Comparison of ENCODE assay signal across 31 cellular contexts in genomic region chr19:47901370-47901769, GRCh38. TPM values are rescaled to one million over a fixed set of nuclear protein-coding genes. Genes with fewer than 3 reads are reported as not detected.
"Had no signal": no experiment of that assay in that cellular context is flagged by ENCODE, and none has a peak within 500 bp of the region (broad histone marks: within the 10 kb centered on the region; RNA-seq: fewer than 3 reads in every experiment).

No MANE protein-coding gene starts in this region.

- H2AFZ ChIP-seq: hepatocyte had no signal

- H3K9me3 ChIP-seq: gastroesophageal sphincter, pancreas, thoracic aorta, upper lobe of right lung, uterus had no signal

- FAIRE-seq: endothelial cell of umbilical vein, kidney, pancreas had no signal

- H3K36me3 ChIP-seq: esophagus muscularis mucosa, gastroesophageal sphincter, heart left ventricle, left lung, pancreas, thoracic aorta, tibial nerve, upper lobe of right lung, uterus had no signal

- H3K79me2 ChIP-seq: hepatocyte had no signal

- DNase-seq: dermis blood vessel endothelial cell; effector memory CD4-positive, alpha-beta T cell; foreskin keratinocyte; heart left ventricle; kidney; left lung; natural killer cell; occipital lobe; stimulated activated CD4-positive, alpha-beta T cell treated with anti-CD3 and anti-CD28 coated beads, Interleukin-2, amount 100 ng/mL, for 24 hours; stimulated activated CD4-positive, alpha-beta T cell treated with anti-CD3 and anti-CD28 coated beads, Interleukin-4, amount 100 ng/mL, for 24 hours; stimulated activated naive CD8-positive, alpha-beta T cell treated with anti-CD3 and anti-CD28 coated beads, Interleukin-15, Interleukin-2, amounts not matched to agents 100 U/mL and 50 U/mL, for 24 hours; substantia nigra; upper lobe of right lung; uterus had no signal

- ATAC-seq: foreskin keratinocyte; gastroesophageal sphincter; heart left ventricle; left lung; natural killer cell; pancreas; sciatic nerve; stimulated activated effector memory CD8-positive, alpha-beta T cell treated with anti-CD3 and anti-CD28 coated beads, Interleukin-12 subunit alpha, Interleukin-12 subunit beta, amount 100 ng/mL, for 72 hours; stimulated activated naive CD8-positive, alpha-beta T cell treated with anti-CD3 and anti-CD28 coated beads, Interleukin-15, Interleukin-2, amounts not matched to agents 100 U/mL and 50 U/mL, for 24 hours; upper lobe of right lung had no signal

- H3K4me3 ChIP-seq: coronary artery, esophagus muscularis mucosa, gastroesophageal sphincter, heart left ventricle, hepatocyte, left lung, pancreas, thoracic aorta, tibial nerve, upper lobe of right lung, uterus had no signal

- H3K4me1 ChIP-seq: esophagus muscularis mucosa, foreskin keratinocyte, gastroesophageal sphincter, heart left ventricle, left lung, pancreas, tibial nerve, upper lobe of right lung, uterus had no signal

- H3K27me3 ChIP-seq: foreskin keratinocyte, hepatocyte, pancreas, uterus had no signal

- H3K4me2 ChIP-seq: hepatocyte had no signal

- H3K27ac ChIP-seq: coronary artery, esophagus muscularis mucosa, foreskin keratinocyte, gastroesophageal sphincter, heart left ventricle, hepatocyte, left lung, pancreas, thoracic aorta, tibial nerve, upper lobe of right lung, uterus had no signal

RNA-seq across cellular contexts. Expression of gene SULT2A1, which starts 15.3 kb away (rescaled TPM):
- total RNA-seq: dermis blood vessel endothelial cell, endothelial cell of umbilical vein, epithelial cell of proximal tubule, esophagus muscularis mucosa, fibroblast of lung, foreskin keratinocyte, gastroesophageal sphincter, heart left ventricle, kidney, left lung, lower leg skin, mononuclear cell, natural killer cell, occipital lobe, progenitor cell of endocrine pancreas, sciatic nerve, skeletal muscle tissue, thoracic aorta, tibial nerve, upper lobe of right lung, uterus had no signal
- polyA plus RNA-seq: endothelial cell of umbilical vein, fibroblast of lung, foreskin keratinocyte, heart left ventricle, neural cell, pancreas had no signal

RNA-seq across cellular contexts. Expression of gene TPRX2, which starts 42.3 kb away (rescaled TPM):
- total RNA-seq: dermis blood vessel endothelial cell, endothelial cell of umbilical vein, epithelial cell of proximal tubule, esophagus muscularis mucosa, fibroblast of lung, foreskin keratinocyte, gastroesophageal sphincter, heart left ventricle, hepatocyte, kidney, left lung, lower leg skin, mononuclear cell, natural killer cell, occipital lobe, pancreas, progenitor cell of endocrine pancreas, sciatic nerve, skeletal muscle tissue, thoracic aorta, tibial nerve, upper lobe of right lung, uterus had no signal
- polyA plus RNA-seq: endothelial cell of umbilical vein, fibroblast of lung, foreskin keratinocyte, heart left ventricle, hepatocyte, neural cell, pancreas had no signal
